8 cellular contexts compared by ENCODE assay signal in genomic region chr5:134561871-134562296, GRCh38. TPM values are rescaled to one million over a fixed set of nuclear protein-coding genes. Genes with fewer than 3 reads are reported as not detected.
A peak's percentile ranks its signal among the peaks of the same experiment; 100 is the strongest.
DNase-seq lines count a peak whose midpoint lies in the region; TF ChIP-seq lines count a peak whose summit lies in the region.

No MANE protein-coding gene starts in this region.

- TF ChIP-seq RAD21 in liver (IDR thresholded peaks at IDR 0.05): peak; percentile 68 to 69

- no peaks in the 10 kb centered on the region for H3K9me3 ChIP-seq in liver (ENCODE audit: control insufficient read depth in 4 of 4, low read length in 3 of 4)
- H3K9me3 ChIP-seq in effector memory CD4-positive, alpha-beta T cell (ENCODE audit: control insufficient read depth, low read length): no peaks in the 10 kb centered on the region

- in situ Hi-C loops in astrocyte of the cerebellum (cut with HindIII; ENCODE audit: low sequenced_read_pairs): no loop called here

- WGBS in liver: 73% methylated on average over 9 of the region's 9 CpGs

- H3K4me3 ChIP-seq in astrocyte of the cerebellum (ENCODE audit: low read depth, low read length) (no peak overlapping the region), liver (ENCODE audit: low read depth in 1 of 3, low read length in 3 of 3) (no peak overlapping the region)
- H3K4me3 ChIP-seq in effector memory CD4-positive, alpha-beta T cell (ENCODE audit: insufficient read depth, low read depth, low read length, poor library complexity, severe bottlenecking): no peak overlapping the region

- peak; percentile 77 for DNase-seq in HCEC 1CT
- no peak for DNase-seq in astrocyte of the cerebellum (ENCODE audit: low read depth)
- DNase-seq in effector memory CD4-positive, alpha-beta T cell: no peak
- DNase-seq in NCI-H510A treated with DMSO at 0.1 percent for 48 hours (lab: John Stamatoyannopoulos, UW): no peak
- DNase-seq in SIG-M5 (lab: John Stamatoyannopoulos, UW): no peak
- DNase-seq in NCI-H1930 (lab: John Stamatoyannopoulos, UW): no peak

- no peak overlapping the region for H3K9ac ChIP-seq in liver (ENCODE audit: low read depth in 1 of 2, low read length in 2 of 2)

- H3K27ac ChIP-seq in C4-2B: peak overlapping the region; percentile 13; the same call in 1 of the 2 replicates
- H3K27ac ChIP-seq in liver (ENCODE audit: low read depth in 1 of 2, low read length in 2 of 2): no peak overlapping the region
- no peak overlapping the region for H3K27ac ChIP-seq in effector memory CD4-positive, alpha-beta T cell (ENCODE audit: insufficient read depth, low read length, poor library complexity, severe bottlenecking)

- no peaks in the 10 kb centered on the region for H3K27me3 ChIP-seq in liver (ENCODE audit: control insufficient read depth in 4 of 4, insufficient read depth in 4 of 4, low read length in 3 of 4)
- H3K27me3 ChIP-seq in effector memory CD4-positive, alpha-beta T cell (replicated peaks; ENCODE audit: control insufficient read depth, insufficient read depth, low read length, poor library complexity, severe bottlenecking): no peaks in the 10 kb centered on the region

- TF ChIP-seq CTCF in C4-2B (conservative IDR thresholded peaks at IDR 0.05): no peak; the same call in 1 of the 2 replicates
- peak; percentile 61 for TF ChIP-seq CTCF in astrocyte of the cerebellum (IDR thresholded peaks at IDR 0.05; ENCODE audit: low read depth, low read length, missing control alignments)
- TF ChIP-seq CTCF in liver (IDR thresholded peaks at IDR 0.05; ENCODE audit: low read depth, low read length, missing input control): peak; percentile 31

- H3K36me3 ChIP-seq in liver (ENCODE audit: control insufficient read depth in 4 of 4, insufficient read depth in 3 of 4, low read depth in 1 of 4, low read length in 3 of 4): peaks cover 11 to 57% (median 48%) of the 10 kb centered on the region in 4 donors
- peaks cover 85% of the 10 kb centered on the region for H3K36me3 ChIP-seq in effector memory CD4-positive, alpha-beta T cell (ENCODE audit: control insufficient read depth, insufficient read depth, low read length)

- H3K4me1 ChIP-seq in liver (ENCODE audit: control insufficient read depth in 4 of 4, insufficient read depth in 4 of 4, low read length in 3 of 4): peaks cover 0 to 4% (median 1%) of the 10 kb centered on the region in 4 donors
- peaks cover 6% of the 10 kb centered on the region for H3K4me1 ChIP-seq in effector memory CD4-positive, alpha-beta T cell (ENCODE audit: control insufficient read depth, insufficient read depth, low read length, poor library complexity, severe bottlenecking)

TF ChIP-seq in liver, 16 proteins besides CTCF, POLR2A, EP300 and RAD21:
- TF ChIP-seq MAX (IDR thresholded peaks at IDR 0.05) (no peak), NR2F2 (IDR thresholded peaks at IDR 0.05) (peak; percentile 73)

RNA-seq across cellular contexts. Expression of gene JADE2, which starts 36.4 kb away (rescaled TPM):
- 10 to 100 TPM in 1 of 2 donors, 1 to 10 TPM in 1; 5.7 to 11.4 TPM for total RNA-seq in liver
- polyA plus RNA-seq in liver: 1 to 10 TPM; 3.9 to 5.3 TPM
